ENCODE assay signal across 11 cellular contexts in the genomic region with DNA sequence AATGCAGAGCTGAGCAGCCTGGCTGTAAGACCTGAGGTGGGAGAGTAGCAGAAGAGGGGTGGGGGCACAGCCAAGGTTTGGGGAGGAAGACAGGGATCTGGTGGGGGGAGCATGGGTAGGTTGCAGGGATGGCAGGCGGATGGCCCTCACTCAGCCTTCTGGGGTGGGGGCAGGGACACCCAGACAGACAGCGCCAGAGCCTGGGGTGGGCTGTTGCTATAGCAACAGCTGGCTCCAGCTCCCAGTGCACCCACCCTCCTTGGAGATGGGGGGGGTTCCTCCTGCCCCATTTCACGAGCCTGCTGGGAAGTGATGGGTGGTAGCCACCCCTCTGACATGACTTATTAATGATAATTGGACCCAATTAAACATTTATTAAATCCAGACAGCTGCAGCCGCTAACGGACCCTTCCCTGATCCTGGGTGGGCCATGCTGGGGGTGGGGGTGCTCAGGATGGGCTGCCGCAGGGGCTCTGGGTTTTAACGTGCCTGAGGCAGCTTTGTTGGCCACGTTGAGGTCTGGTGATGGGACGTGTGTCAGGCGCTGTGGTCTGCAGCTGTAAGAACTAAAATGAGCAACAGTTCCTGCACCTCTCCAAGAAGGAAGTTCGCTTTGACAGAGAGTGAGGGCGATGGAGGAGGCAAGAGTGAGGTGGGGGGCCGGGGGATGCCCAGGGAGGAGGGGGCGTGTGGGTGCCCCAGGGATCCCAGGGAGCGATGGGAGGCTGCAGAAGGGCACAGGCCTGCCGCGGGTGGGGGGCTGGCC. TPM values are rescaled to one million over a fixed set of nuclear protein-coding genes. Genes with fewer than 3 reads are reported as not detected.
DNase-seq lines count a peak whose midpoint lies in the region; ATAC-seq, FAIRE-seq and TF ChIP-seq lines count a peak whose summit lies in the region.
"Had no signal": no experiment of that assay in that cellular context is flagged by ENCODE, and none has a peak within 500 bp of the region (broad histone marks: within the 10 kb centered on the region; RNA-seq: fewer than 3 reads in every experiment).

No MANE protein-coding gene starts in this region.

- POLR2A ChIA-PET in H1 (lab: Charles Lee; ENCODE audit: partially characterized antibody) = interaction anchor here (0.7 to 10.9 kb wide), 12 partner anchors 7 to 99 kb away, joined by 3 to 245 read pairs (median 7); a partner anchor contains a TSS

- H3K4me1 ChIP-seq in H1 (replicated peaks in 1 of 4; ENCODE audit: control insufficient read depth in 3 of 4, insufficient read depth in 4 of 4, low read length in 3 of 4) = peaks cover 0 to 14% (median 3%) of the 10 kb centered on the region in 4 experiments; a peak in 5 of 7 replicates

- no peaks in the 10 kb centered on the region for H3K79me2 ChIP-seq in H1 (ENCODE audit: control insufficient read depth in 1 of 2, insufficient read depth in 2 of 2, low read length in 2 of 2)

- no peak overlapping the region for H3K18ac ChIP-seq in H1 (ENCODE audit: extremely low read depth, low read length)

- peaks cover 0 to 36% (median 27%) of the 10 kb centered on the region in 4 experiments; a peak in 5 of 7 replicates for H3K27me3 ChIP-seq in H1 (replicated peaks in 1 of 4; ENCODE audit: control insufficient read depth in 3 of 4, extremely low read depth in 1 of 4, insufficient read depth in 3 of 4, low read length in 3 of 4)

- no peak overlapping the region; the same call in 1 of the 2 replicates for H4K8ac ChIP-seq in H1 (ENCODE audit: extremely low read depth, insufficient read depth, low read length)

- peak overlapping the region; percentile 69 to 99; a peak in 3 of 4 replicates for H3K4me2 ChIP-seq in H1 (ENCODE audit: insufficient read depth in 1 of 2, low read depth in 2 of 2, low read length in 2 of 2)

- no peak for DNase-seq in activated naive CD4-positive, alpha-beta T cell (lab: John Stamatoyannopoulos, UW)
- DNase-seq in SKM-1 (lab: John Stamatoyannopoulos, UW; ENCODE audit: unreplicated experiment) (peak; percentile 44), H1 (ENCODE audit: low read depth in 1 of 2, low spot score in 2 of 2) (no peak), SW480 (ENCODE audit: low spot score) (no peak), NCI-H2029 (lab: John Stamatoyannopoulos, UW) (no peak), GM19240 (ENCODE audit: insufficient read length, low spot score) (no peak)

- no peak for TF ChIP-seq POLR2A in H1 (IDR thresholded peaks at IDR 0.05; ENCODE audit: control extremely low read depth in 1 of 2, low read depth in 2 of 2, low read length in 2 of 2)

- H3K4me1 Mint-ChIP-seq in activated naive CD4-positive, alpha-beta T cell treated with anti-CD3 and anti-CD28 coated beads, Interleukin-2, amount 50 U/mL, for 24 hours = peaks cover 17% of the 10 kb centered on the region

- no peak overlapping the region for H2BK15ac ChIP-seq in H1 (ENCODE audit: low read length)

- no peak overlapping the region for H2AK5ac ChIP-seq in H1 (ENCODE audit: low read depth, low read length)

- ATAC-seq in GM21825 (IDR thresholded peaks at IDR 0.05; ENCODE audit: unreplicated experiment) = no peak

- H3K9me3 Mint-ChIP-seq in activated naive CD4-positive, alpha-beta T cell treated with anti-CD3 and anti-CD28 coated beads, Interleukin-2, amount 50 U/mL, for 24 hours = no peaks in the 10 kb centered on the region

- no peaks in the 10 kb centered on the region for H3K9me3 ChIP-seq in H1 (ENCODE audit: insufficient read depth in 2 of 2, low read depth in 1 of 2, low read length in 1 of 2)

- no peak overlapping the region for H4K5ac ChIP-seq in H1 (ENCODE audit: insufficient read length, low read depth, low read length)

- no peak for TF ChIP-seq RAD21 in H1 (IDR thresholded peaks at IDR 0.05 in 1 of 2, conservative IDR thresholded peaks at IDR 0.05 in 1 of 2; ENCODE audit: low read depth in 2 of 2, low read length in 2 of 2)

- no peak overlapping the region for H3K56ac ChIP-seq in H1 (replicated peaks; ENCODE audit: insufficient read length, low read depth, low read length)

- H3K36me3 ChIP-seq in H1 (ENCODE audit: control insufficient read depth in 2 of 4, insufficient read depth in 4 of 4, low read length in 3 of 4) = peaks cover 0 to 25% (median 5%) of the 10 kb centered on the region in 4 experiments; a peak in 5 of 8 replicates

- no peaks in the 10 kb centered on the region for H3K36me3 Mint-ChIP-seq in activated naive CD4-positive, alpha-beta T cell treated with anti-CD3 and anti-CD28 coated beads, Interleukin-2, amount 50 U/mL, for 24 hours

- H4K20me1 ChIP-seq in H1 (replicated peaks in 1 of 2; ENCODE audit: control insufficient read depth in 1 of 2, insufficient read depth in 2 of 2, low read length in 2 of 2) = peaks cover 51 to 67% of the 10 kb centered on the region in 2 experiments

- H3K79me1 ChIP-seq in H1 (ENCODE audit: low read depth, low read length) = peaks cover 5% of the 10 kb centered on the region; the same call in 1 of the 2 replicates

- no peak overlapping the region for H2BK5ac ChIP-seq in H1 (ENCODE audit: low read depth, low read length)

- H4K91ac ChIP-seq in H1 (replicated peaks; ENCODE audit: insufficient read length, low read length) = no peak overlapping the region

- H3K4ac ChIP-seq in H1 (replicated peaks; ENCODE audit: insufficient read length, low read depth, low read length) = no peak overlapping the region

- H2BK12ac ChIP-seq in H1 (ENCODE audit: low read depth, low read length) = no peak overlapping the region

- 71% methylated on average over 6 of the region's 17 CpGs; no CpG with 5 or more reads in 1 of the 2 experiments for WGBS in H1 (ENCODE audit: extremely low coverage in 1 of 2, insufficient coverage in 1 of 2, insufficient read length in 1 of 2, insufficient replicate concordance in 2 of 2, low coverage in 1 of 2, low lambda C conversion rate in 2 of 2, missing lambda C conversion rate in 1 of 2), 2 experiments

- no peak overlapping the region for H3K27ac Mint-ChIP-seq in activated naive CD4-positive, alpha-beta T cell treated with anti-CD3 and anti-CD28 coated beads, Interleukin-2, amount 50 U/mL, for 24 hours

- H3K23ac ChIP-seq in H1 (ENCODE audit: insufficient read length) = no peak overlapping the region

- peak overlapping the region in 1 of 4 experiments; percentile 63; a peak in 2 of 8 replicates for H3K4me3 ChIP-seq in H1 (ENCODE audit: extremely low read depth in 1 of 4, insufficient read depth in 2 of 4, low read depth in 3 of 4, low read length in 4 of 4)

- FAIRE-seq in H1 (lab: Jason Lieb, UNC) = no peak

- H3K9ac ChIP-seq in H1 (replicated peaks in 1 of 4; ENCODE audit: extremely low read depth in 1 of 4, low read depth in 3 of 4, low read length in 3 of 4) = no peak overlapping the region

- CTCF ChIA-PET in H1 (lab: Charles Lee; ENCODE audit: partially characterized antibody) = interaction anchor here (0.8 to 5.8 kb wide), 7 partner anchors 20 to 83 kb away, joined by 3 to 70 read pairs (median 12); a partner anchor contains a TSS

- no peak overlapping the region for H2BK120ac ChIP-seq in H1 (replicated peaks; ENCODE audit: low read depth, low read length)

- no peak overlapping the region for H3K27ac ChIP-seq in H1 (ENCODE audit: low read depth, low read length)
- H3K27ac ChIP-seq: coronary artery had no signal

- no peak for TF ChIP-seq EP300 in H1 (IDR thresholded peaks at IDR 0.05; ENCODE audit: borderline replicate concordance in 1 of 2, low read depth in 2 of 2, low read length in 2 of 2)

- H2BK20ac ChIP-seq in H1 (ENCODE audit: low read length) = no peak overlapping the region

- no peaks in the 10 kb centered on the region for H3K27me3 Mint-ChIP-seq in activated naive CD4-positive, alpha-beta T cell treated with anti-CD3 and anti-CD28 coated beads, Interleukin-2, amount 50 U/mL, for 24 hours

- H3K14ac ChIP-seq in H1 (ENCODE audit: insufficient read length) = no peak overlapping the region

- peaks cover 8% of the 10 kb centered on the region; the same call in 1 of the 2 replicates for H3K23me2 ChIP-seq in H1 (ENCODE audit: low read depth, low read length)

- H2AFZ ChIP-seq in H1 (ENCODE audit: low read length) = no peak overlapping the region

- TF ChIP-seq CTCF in H1 (IDR thresholded peaks at IDR 0.05; ENCODE audit: control extremely low read depth in 1 of 3, insufficient read depth in 1 of 3, low read depth in 1 of 3, low read length in 3 of 3) = no peak

- H3K4me3 Mint-ChIP-seq in activated naive CD4-positive, alpha-beta T cell treated with anti-CD3 and anti-CD28 coated beads, Interleukin-2, amount 50 U/mL, for 24 hours = peak overlapping the region; percentile 62

RNA-seq across cellular contexts. Expression of a gene that starts 19.4 kb away (rescaled TPM):
- total RNA-seq in H1 (2021; fragmentation: NEBNext Ultra II Directional; extraction: Animal tissue kit (Norgen Biotek cat#: 25700)) = 155 and 162 TPM in 2 replicates
- 52.3 and 104 TPM in 2 replicates for polyA plus RNA-seq in H1 (2011; rRNA removed)
- 82.7 TPM for polyA plus RNA-seq in H1 (2011; cell fraction: cytosol; rRNA removed)
- polyA plus RNA-seq in H1 (2011; cell fraction: nucleus; rRNA removed) = 556 TPM
- polyA plus RNA-seq in H1 (2012, experiment 1 of 2) = 93.3 to 153 TPM (median 143 TPM) in 4 replicates
- polyA plus RNA-seq in H1 (2012, experiment 2 of 2) = 95.8 TPM
- polyA plus RNA-seq in H1 (2013, experiment 1 of 2) = 113 TPM
- polyA plus RNA-seq in H1 (2013, experiment 2 of 2) = 84.3 TPM
- polyA minus RNA-seq in H1 (2011; rRNA and poly(A)+ RNA removed) = 35.4 and 47.0 TPM in 2 replicates
- polyA minus RNA-seq in H1 (2011; cell fraction: cytosol; rRNA and poly(A)+ RNA removed) = 94.9 TPM
- 130 TPM for polyA minus RNA-seq in H1 (2011; cell fraction: nucleus; rRNA and poly(A)+ RNA removed)

RNA-seq across cellular contexts. Expression of a gene that starts 26.0 kb away (rescaled TPM):
- total RNA-seq in H1 (2021; fragmentation: NEBNext Ultra II Directional; extraction: Animal tissue kit (Norgen Biotek cat#: 25700)) = 27.7 and 29.3 TPM in 2 replicates
- 121 and 123 TPM in 2 replicates for polyA plus RNA-seq in H1 (2011; rRNA removed)
- polyA plus RNA-seq in H1 (2011; cell fraction: cytosol; rRNA removed) = 83.6 TPM
- 56.0 TPM for polyA plus RNA-seq in H1 (2011; cell fraction: nucleus; rRNA removed)
- polyA plus RNA-seq in H1 (2012, experiment 1 of 2) = 15.3 to 54.0 TPM (median 48.7 TPM) in 4 replicates
- 32.5 TPM for polyA plus RNA-seq in H1 (2012, experiment 2 of 2)
- 35.2 TPM for polyA plus RNA-seq in H1 (2013, experiment 1 of 2)
- polyA plus RNA-seq in H1 (2013, experiment 2 of 2) = 36.8 TPM
- 6.5 and 11.0 TPM in 2 replicates for polyA minus RNA-seq in H1 (2011; rRNA and poly(A)+ RNA removed)
- polyA minus RNA-seq in H1 (2011; cell fraction: cytosol; rRNA and poly(A)+ RNA removed) = 18.9 TPM
- 13.1 TPM for polyA minus RNA-seq in H1 (2011; cell fraction: nucleus; rRNA and poly(A)+ RNA removed)

RNA-seq across cellular contexts. Expression of a gene that starts 34.8 kb away (rescaled TPM):
- not detected in 2 replicates for total RNA-seq in H1 (2021; fragmentation: NEBNext Ultra II Directional; extraction: Animal tissue kit (Norgen Biotek cat#: 25700))
- not detected in 2 replicates for polyA plus RNA-seq in H1 (2011; rRNA removed)
- not detected for polyA plus RNA-seq in H1 (2011; cell fraction: cytosol; rRNA removed)
- not detected for polyA plus RNA-seq in H1 (2011; cell fraction: nucleus; rRNA removed)
- not detected in 4 replicates for polyA plus RNA-seq in H1 (2012, experiment 1 of 2)
- polyA plus RNA-seq in H1 (2012, experiment 2 of 2) = not detected
- 0.02 TPM for polyA plus RNA-seq in H1 (2013, experiment 1 of 2)
- not detected for polyA plus RNA-seq in H1 (2013, experiment 2 of 2)
- not detected in 2 replicates for polyA minus RNA-seq in H1 (2011; rRNA and poly(A)+ RNA removed)
- polyA minus RNA-seq in H1 (2011; cell fraction: cytosol; rRNA and poly(A)+ RNA removed) = not detected
- 0.40 TPM for polyA minus RNA-seq in H1 (2011; cell fraction: nucleus; rRNA and poly(A)+ RNA removed)
- total RNA-seq: mesenteric fat pad, skeletal muscle tissue had no signal

RNA-seq across cellular contexts. Expression of a gene that starts 39.4 kb away (rescaled TPM):
- total RNA-seq in H1 (2021; fragmentation: NEBNext Ultra II Directional; extraction: Animal tissue kit (Norgen Biotek cat#: 25700)) = 1.2 and 2.8 TPM in 2 replicates
- polyA plus RNA-seq in H1 (2011; rRNA removed) = 3.5 and 12.8 TPM in 2 replicates
- polyA plus RNA-seq in H1 (2011; cell fraction: cytosol; rRNA removed) = 8.3 TPM
- polyA plus RNA-seq in H1 (2011; cell fraction: nucleus; rRNA removed) = 14.5 TPM
- polyA plus RNA-seq in H1 (2012, experiment 1 of 2) = 1.1 to 1.7 TPM (median 1.3 TPM) in 3 of 4 replicates, not detected in the other
- polyA plus RNA-seq in H1 (2012, experiment 2 of 2) = 0.43 TPM
- 3.8 TPM for polyA plus RNA-seq in H1 (2013, experiment 1 of 2)
- 3.2 TPM for polyA plus RNA-seq in H1 (2013, experiment 2 of 2)
- polyA minus RNA-seq in H1 (2011; rRNA and poly(A)+ RNA removed) = not detected in 2 replicates
- 4.5 TPM for polyA minus RNA-seq in H1 (2011; cell fraction: cytosol; rRNA and poly(A)+ RNA removed)
- 3.4 TPM for polyA minus RNA-seq in H1 (2011; cell fraction: nucleus; rRNA and poly(A)+ RNA removed)

RNA-seq across cellular contexts. Expression of a gene that starts 57.4 kb away (rescaled TPM):
- total RNA-seq in H1 (2021; fragmentation: NEBNext Ultra II Directional; extraction: Animal tissue kit (Norgen Biotek cat#: 25700)) = not detected in 2 replicates
- not detected in 2 replicates for polyA plus RNA-seq in H1 (2011; rRNA removed)
- not detected for polyA plus RNA-seq in H1 (2011; cell fraction: cytosol; rRNA removed)
- not detected for polyA plus RNA-seq in H1 (2011; cell fraction: nucleus; rRNA removed)
- polyA plus RNA-seq in H1 (2012, experiment 1 of 2) = 0.30 to 0.90 TPM (median 0.58 TPM) in 4 replicates
- 0.20 TPM for polyA plus RNA-seq in H1 (2012, experiment 2 of 2)
- not detected for polyA plus RNA-seq in H1 (2013, experiment 1 of 2)
- polyA plus RNA-seq in H1 (2013, experiment 2 of 2) = not detected
- not detected in 2 replicates for polyA minus RNA-seq in H1 (2011; rRNA and poly(A)+ RNA removed)
- polyA minus RNA-seq in H1 (2011; cell fraction: cytosol; rRNA and poly(A)+ RNA removed) = not detected
- not detected for polyA minus RNA-seq in H1 (2011; cell fraction: nucleus; rRNA and poly(A)+ RNA removed)
- total RNA-seq: mesenteric fat pad had no signal
